ENCODE assay signal across 15 cellular contexts in the genomic region with DNA sequence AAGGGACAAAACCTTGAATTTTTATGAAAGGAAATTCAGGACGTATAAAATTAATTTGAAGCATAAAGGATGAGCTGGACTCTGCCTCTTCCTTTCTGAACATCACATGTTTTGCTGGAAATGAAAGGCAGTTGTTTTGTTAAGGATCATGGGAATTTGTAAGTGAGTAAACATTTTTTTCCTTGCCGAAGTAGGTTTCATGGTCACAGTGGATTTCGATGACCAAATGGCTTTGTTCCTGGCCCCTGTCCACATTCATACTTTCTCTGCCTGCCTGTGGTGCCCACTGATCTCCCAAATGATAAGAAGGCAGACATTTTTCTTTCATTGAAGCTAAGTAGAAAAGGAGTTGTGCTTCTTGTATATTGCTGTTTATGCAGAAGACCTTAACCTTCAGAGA.
DNase-seq lines count a peak whose midpoint lies in the region; ATAC-seq and TF ChIP-seq lines count a peak whose summit lies in the region.
"Had no signal": no experiment of that assay in that cellular context is flagged by ENCODE, and none has a peak within 500 bp of the region (broad histone marks: within the 10 kb centered on the region; RNA-seq: fewer than 3 reads in every experiment).

No MANE protein-coding gene starts in this region.

- H3K9ac ChIP-seq in GM23248 = no peak overlapping the region
- H3K9ac ChIP-seq: parathyroid adenoma had no signal

- peaks cover 63% of the 10 kb centered on the region for H3K4me1 Mint-ChIP-seq in brain
- H3K4me1 Mint-ChIP-seq in naive B cell = peaks cover 78 to 92% (median 90%) of the 10 kb centered on the region in 3 donors

- H3K4me1 ChIP-seq in GM23248 (ENCODE audit: insufficient read depth) = peaks cover 12% of the 10 kb centered on the region
- H3K4me1 ChIP-seq in Peyer's patch = no peaks in the 10 kb centered on the region
- H3K4me1 ChIP-seq: parathyroid adenoma had no signal

- H3K27me3 Mint-ChIP-seq in brain (no peaks in the 10 kb centered on the region), naive B cell (no peaks in the 10 kb centered on the region)

- H3K4me3 Mint-ChIP-seq in brain (peak overlapping the region in 1 of 5 experiments; percentile 3), naive B cell (peak overlapping the region in 2 of 8 donors; percentile 18 to 46)

- H3K36me3 Mint-ChIP-seq in brain = peaks cover 29% of the 10 kb centered on the region
- peaks cover 31 to 53% of the 10 kb centered on the region in 2 donors for H3K36me3 Mint-ChIP-seq in naive B cell

- 56% methylated on average over 3 of the region's 3 CpGs for WGBS in GM23248 (ENCODE audit: low coverage in 1 of 2, low lambda C conversion rate in 2 of 2, missing lambda C conversion rate in 2 of 2), 2 experiments

- TF ChIP-seq POLR2A in Peyer's patch (IDR thresholded peaks at IDR 0.05) = no peak

- H3K4me2 ChIP-seq in GM23248 (ENCODE audit: unreplicated experiment) = no peak overlapping the region

- H3K9me3 Mint-ChIP-seq in brain (no peaks in the 10 kb centered on the region), naive B cell (peaks cover 0 to 2% (median 0%) of the 10 kb centered on the region in 7 donors)

- no peaks in the 10 kb centered on the region; the same call in 1 of the 2 replicates for H3K9me2 ChIP-seq in GM23248 (ENCODE audit: insufficient read depth)

- H3K27me3 ChIP-seq in GM23248 (replicated peaks; ENCODE audit: insufficient read depth) (no peaks in the 10 kb centered on the region), Peyer's patch (no peaks in the 10 kb centered on the region)
- H3K27me3 ChIP-seq: upper lobe of left lung had no signal

- peak overlapping the region; percentile 15; the same call in 1 of the 2 replicates for H3K27ac ChIP-seq in GM23248
- H3K27ac ChIP-seq in Peyer's patch = peak overlapping the region in 1 of 4 donors; percentile 12
- H3K27ac ChIP-seq: parathyroid adenoma, upper lobe of left lung had no signal

- H4K20me1 ChIP-seq in GM23248 (ENCODE audit: insufficient read depth) = no peaks in the 10 kb centered on the region

- peak overlapping the region in 4 of 5 experiments; percentile 13 to 82 (median 58) for H3K27ac Mint-ChIP-seq in brain
- H3K27ac Mint-ChIP-seq in naive B cell = peak overlapping the region; percentile 63 to 100 (median 90)

- no peaks in the 10 kb centered on the region for H3F3A ChIP-seq in GM23248 (ENCODE audit: insufficient read depth)

- no peak for ATAC-seq in naive B cell (ENCODE audit: low read depth in 2 of 2)

- TF ChIP-seq CTCF in brain (conservative IDR thresholded peaks at IDR 0.05) (no peak), Peyer's patch (IDR thresholded peaks at IDR 0.05) (no peak)

- peaks cover 66% of the 10 kb centered on the region for H3K79me2 ChIP-seq in GM23248 (ENCODE audit: insufficient read depth)
- H3K79me2 ChIP-seq: parathyroid adenoma had no signal

- H3K4me3 ChIP-seq in GM23248 (no peak overlapping the region), Peyer's patch (no peak overlapping the region)
- H3K4me3 ChIP-seq: upper lobe of left lung had no signal

- in situ Hi-C loops in GM23248 (cut with MboI) = no loop called here

- no peaks in the 10 kb centered on the region for H3K9me3 ChIP-seq in GM23248 (ENCODE audit: low read depth)
- no peaks in the 10 kb centered on the region for H3K9me3 ChIP-seq in Peyer's patch
- H3K9me3 ChIP-seq: upper lobe of left lung had no signal

- H3K36me3 ChIP-seq in GM23248 (ENCODE audit: low read depth) (no peaks in the 10 kb centered on the region), Peyer's patch (no peaks in the 10 kb centered on the region)
- H3K36me3 ChIP-seq: upper lobe of left lung had no signal

- no peak overlapping the region for H2AFZ ChIP-seq in GM23248
- H2AFZ ChIP-seq: parathyroid adenoma had no signal

- DNase-seq in A172 (ENCODE audit: low spot score) = peak; percentile 32
- DNase-seq in GM23248 = no peak
- DNase-seq in naive B cell = no peak
- DNase-seq in NCI-H446 treated with DMSO at 0.1 percent for 48 hours (lab: John Stamatoyannopoulos, UW) = no peak
- DNase-seq in stimulated activated CD4-positive, alpha-beta T cell treated with anti-CD3 and anti-CD28 coated beads, Interleukin-4, amount 100 ng/mL, for 24 hours = no peak
- DNase-seq in DMS 273 (lab: John Stamatoyannopoulos, UW; ENCODE audit: unreplicated experiment) = no peak
- no peak for DNase-seq in Peyer's patch
- DNase-seq: activated CD4-positive, alpha-beta T cell treated with anti-CD3 and anti-CD28 coated beads, Interleukin-2, amount 50 U/mL, for 48 hours; activated gamma-delta T cell treated with Interleukin-2 at 50 U/mL for 16 hours; NCI-H2029; NCI-H748 treated with DMSO at 0.1 percent for 48 hours; T1000; upper lobe of left lung had no signal
